Comparison of ENCODE assay signal across 11 cellular contexts in genomic region chr1:16146888-16147614, GRCh38. TPM values are rescaled to one million over a fixed set of nuclear protein-coding genes. Genes with fewer than 3 reads are reported as not detected.
DNase-seq lines count a peak whose midpoint lies in the region; ATAC-seq and TF ChIP-seq lines count a peak whose summit lies in the region.
"Had no signal": no experiment of that assay in that cellular context is flagged by ENCODE, and none has a peak within 500 bp of the region (broad histone marks: within the 10 kb centered on the region; RNA-seq: fewer than 3 reads in every experiment).

No MANE protein-coding gene starts in this region.

- H3K4me3 ChIP-seq in esophagus squamous epithelium, result peak overlapping the region; percentile 9 to 51 (median 32)

- H3K36me3 ChIP-seq in esophagus squamous epithelium, result peaks cover 12 to 60% (median 21%) of the 10 kb centered on the region in 3 donors

- TF ChIP-seq CTCF in esophagus squamous epithelium (IDR thresholded peaks at IDR 0.05) (no peak), neural crest cell (conservative IDR thresholded peaks at IDR 0.05) (no peak)

- intact Hi-C loops in esophagus squamous epithelium (cut with DNase I), result no loop called here

- peak overlapping the region; percentile 87 to 91 (median 89) for H3K27ac ChIP-seq in esophagus squamous epithelium
- H3K27ac ChIP-seq: C4-2B had no signal

- H3K36me3 Mint-ChIP-seq in neural crest cell (ENCODE audit: low read depth), result peaks cover 14% of the 10 kb centered on the region

- H3K4me3 Mint-ChIP-seq in neural crest cell, result peak overlapping the region; percentile 70
- H3K4me3 Mint-ChIP-seq: activated naive CD8-positive, alpha-beta T cell treated with anti-CD3 and anti-CD28 coated beads, Interleukin-2, amount 50 U/mL, for 24 hours had no signal

- no peak for TF ChIP-seq POLR2A in esophagus squamous epithelium (IDR thresholded peaks at IDR 0.05)

- H3K27me3 ChIP-seq in esophagus squamous epithelium, result no peaks in the 10 kb centered on the region

- no peaks in the 10 kb centered on the region for H3K9me3 Mint-ChIP-seq in neural crest cell
- H3K9me3 Mint-ChIP-seq: activated naive CD8-positive, alpha-beta T cell treated with anti-CD3 and anti-CD28 coated beads, Interleukin-2, amount 50 U/mL, for 24 hours had no signal

- DNase-seq in AG20443 (ENCODE audit: low spot score), result peak; percentile 62
- DNase-seq in RKO (ENCODE audit: low spot score), result peak; percentile 60
- DNase-seq in esophagus squamous epithelium (lab: John Stamatoyannopoulos, UW), result no peak
- DNase-seq in neural crest cell (ENCODE audit: low read depth, low spot score), result no peak
- DNase-seq in Kasumi-1 (lab: John Stamatoyannopoulos, UW), result no peak
- DNase-seq: activated naive CD8-positive, alpha-beta T cell treated with anti-CD3 and anti-CD28 coated beads, Interleukin-2, amount 50 U/mL, for 24 hours had no signal

- no peaks in the 10 kb centered on the region for H3K9me3 ChIP-seq in esophagus squamous epithelium

- 54 to 59% methylated on average over 12 of the region's 13 CpGs for WGBS in esophagus squamous epithelium, 2 donors

- H3K4me1 Mint-ChIP-seq in neural crest cell, result peaks cover 42% of the 10 kb centered on the region

- ATAC-seq in GM21619 (IDR thresholded peaks at IDR 0.05; ENCODE audit: unreplicated experiment) (no peak), HG03135 (IDR thresholded peaks at IDR 0.05; ENCODE audit: unreplicated experiment) (no peak), HG03280 (IDR thresholded peaks at IDR 0.05; ENCODE audit: unreplicated experiment) (no peak)
- ATAC-seq: activated naive CD8-positive, alpha-beta T cell treated with anti-CD3 and anti-CD28 coated beads, Interleukin-2, amount 50 U/mL, for 24 hours; left colon had no signal

- peaks cover 55 to 100% (median 67%) of the 10 kb centered on the region in 3 donors for H3K4me1 ChIP-seq in esophagus squamous epithelium

- H3K27me3 Mint-ChIP-seq in neural crest cell (ENCODE audit: low read depth), result no peaks in the 10 kb centered on the region

- peak overlapping the region; percentile 99 for H3K27ac Mint-ChIP-seq in neural crest cell (ENCODE audit: unreplicated experiment)
- H3K27ac Mint-ChIP-seq: activated naive CD8-positive, alpha-beta T cell treated with anti-CD3 and anti-CD28 coated beads, Interleukin-2, amount 50 U/mL, for 24 hours had no signal

RNA-seq across cellular contexts. Expression of gene EPHA2, which starts 8.8 kb away (rescaled TPM):
- total RNA-seq in esophagus squamous epithelium (100 to 1,000 TPM in 3 of 4 donors, 10 to 100 TPM in 1; 87.5 to 225 (median 137) TPM), neural crest cell (21.7 and 25.0 TPM in 2 replicates)

Comparison
In these comparisons a context has a peak if more than half of its experiments do, and no peak if none do; other contexts are left out.
1. DNase-seq: peak in AG20443 (single experiment) and RKO (single experiment); none in esophagus squamous epithelium (single experiment), neural crest cell (single experiment) and Kasumi-1 (0 of 2).